ENCODE assay signal across 21 cellular contexts in genomic region chr3:60266444-60266843, GRCh38.
DNase-seq lines count a peak whose midpoint lies in the region; ATAC-seq and TF ChIP-seq lines count a peak whose summit lies in the region.
"Had no signal": no experiment of that assay in that cellular context is flagged by ENCODE, and none has a peak within 500 bp of the region (broad histone marks: within the 10 kb centered on the region; RNA-seq: fewer than 3 reads in every experiment).

No MANE protein-coding gene starts in this region.

- H3K4me3 ChIP-seq in IMR-90 (ENCODE audit: insufficient read depth, low read depth, low read length) (no peak overlapping the region), mesendoderm (ENCODE audit: low read length) (no peak overlapping the region), smooth muscle cell (no peak overlapping the region), lower lobe of right lung (no peak overlapping the region)
- H3K4me3 ChIP-seq: BLaER1, GM12878 had no signal

- H3K4ac ChIP-seq in IMR-90 (ENCODE audit: low read depth, low read length) (no peak overlapping the region), mesendoderm (ENCODE audit: low read depth, low read length) (no peak overlapping the region)

- H2AK5ac ChIP-seq in IMR-90 (ENCODE audit: low read depth, low read length) (no peak overlapping the region), mesendoderm (ENCODE audit: low read length) (no peak overlapping the region)

- intact Hi-C loops in IMR-90 (cut with micrococcal nuclease) (no loop called here), lower lobe of right lung (cut with DNase I) (no loop called here)

- TF ChIP-seq POLR2A in IMR-90 (IDR thresholded peaks at IDR 0.05; ENCODE audit: low read depth, low read length): no peak

- peaks cover 5% of the 10 kb centered on the region for H3K27me3 Mint-ChIP-seq in T-helper 17 cell
- H3K27me3 Mint-ChIP-seq in activated CD4-positive, alpha-beta T cell treated with anti-CD3 and anti-CD28 coated beads, Interleukin-2, amount 10 ng/mL, durations not matched to agents 7 days and 5 days: no peaks in the 10 kb centered on the region
- H3K27me3 Mint-ChIP-seq: CD4-positive, alpha-beta memory T cell; CD8-positive, alpha-beta memory T cell had no signal

- H3K9me3 Mint-ChIP-seq in activated CD4-positive, alpha-beta T cell treated with anti-CD3 and anti-CD28 coated beads, Interleukin-2, amount 10 ng/mL, durations not matched to agents 7 days and 5 days: peaks cover 5% of the 10 kb centered on the region
- H3K9me3 Mint-ChIP-seq: CD4-positive, alpha-beta memory T cell; CD8-positive, alpha-beta memory T cell had no signal

- no peak overlapping the region for H2BK20ac ChIP-seq in IMR-90 (ENCODE audit: low read depth, low read length)

- no peak overlapping the region for H3K27ac ChIP-seq in IMR-90 (ENCODE audit: insufficient read depth, low read length)
- no peak overlapping the region for H3K27ac ChIP-seq in mesendoderm (ENCODE audit: low read depth, low read length)
- H3K27ac ChIP-seq in smooth muscle cell (ENCODE audit: low read depth): no peak overlapping the region
- H3K27ac ChIP-seq in lower lobe of right lung: no peak overlapping the region
- H3K27ac ChIP-seq: BLaER1 had no signal

- H3K9me3 ChIP-seq in IMR-90 (ENCODE audit: control insufficient read depth, insufficient read depth, low read length): no peaks in the 10 kb centered on the region
- peaks cover 2% of the 10 kb centered on the region for H3K9me3 ChIP-seq in T-helper 17 cell (ENCODE audit: control insufficient read depth, low read length, poor library complexity, severe bottlenecking)
- H3K9me3 ChIP-seq in smooth muscle cell (replicated peaks; ENCODE audit: low read depth): no peaks in the 10 kb centered on the region
- H3K9me3 ChIP-seq in lower lobe of right lung: no peaks in the 10 kb centered on the region
- H3K9me3 ChIP-seq: BE2C had no signal

- CTCF ChIA-PET in IMR-90 (lab: Yijun Ruan, JAX): no interaction called here
- CTCF ChIA-PET in activated CD4-positive, alpha-beta T cell treated with anti-CD3 and anti-CD28 coated beads, Interleukin-2, amount 10 ng/mL, durations not matched to agents 7 days and 5 days (lab: Charles Lee): no interaction called here

- H3K36me3 ChIP-seq in IMR-90 (ENCODE audit: control insufficient read depth, insufficient read depth, low read length): no peaks in the 10 kb centered on the region
- H3K36me3 ChIP-seq in mesendoderm (ENCODE audit: control insufficient read depth, insufficient read depth, low read length): no peaks in the 10 kb centered on the region
- no peaks in the 10 kb centered on the region for H3K36me3 ChIP-seq in smooth muscle cell (ENCODE audit: low read depth)
- H3K36me3 ChIP-seq in lower lobe of right lung: no peaks in the 10 kb centered on the region
- H3K36me3 ChIP-seq: BE2C, BLaER1 had no signal

- POLR2A ChIA-PET in IMR-90 (lab: Charles Lee; ENCODE audit: unreplicated experiment): no interaction called here
- POLR2A ChIA-PET in activated CD4-positive, alpha-beta T cell treated with anti-CD3 and anti-CD28 coated beads, Interleukin-2, amount 10 ng/mL, durations not matched to agents 7 days and 5 days (lab: Charles Lee): no interaction called here

- in situ Hi-C loops in IMR-90 (cut with MboI; ENCODE audit: low sequenced_read_pairs): no loop called here

- H4K8ac ChIP-seq in IMR-90 (ENCODE audit: low read depth in 2 of 2, low read length in 2 of 2) (no peak overlapping the region), mesendoderm (ENCODE audit: low read depth, low read length) (peak overlapping the region; percentile 39)

- H3K9ac ChIP-seq in IMR-90 (ENCODE audit: low read depth, low read length): no peak overlapping the region
- no peak overlapping the region for H3K9ac ChIP-seq in mesendoderm (ENCODE audit: low read length)
- H3K9ac ChIP-seq in smooth muscle cell (ENCODE audit: low read depth): no peak overlapping the region
- H3K9ac ChIP-seq: BLaER1 had no signal

- H3K79me2 ChIP-seq in mesendoderm (ENCODE audit: control insufficient read depth, insufficient read depth, low read length) (no peaks in the 10 kb centered on the region), smooth muscle cell (ENCODE audit: low read depth) (no peaks in the 10 kb centered on the region)

- H3K56ac ChIP-seq in IMR-90 (ENCODE audit: extremely low read depth, insufficient read depth, low read length): no peak overlapping the region
- no peak overlapping the region for H3K56ac ChIP-seq in mesendoderm (ENCODE audit: low read length)

- H2BK120ac ChIP-seq in IMR-90 (ENCODE audit: low read depth, low read length) (no peak overlapping the region), mesendoderm (ENCODE audit: low read depth, low read length) (no peak overlapping the region)

- H2AFZ ChIP-seq in IMR-90 (replicated peaks; ENCODE audit: low read length, poor library complexity) (no peak overlapping the region), smooth muscle cell (ENCODE audit: low read depth) (no peak overlapping the region)

- DNase-seq in IMR-90: no peak
- no peak for DNase-seq in T-helper 17 cell
- DNase-seq in mesendoderm: no peak
- no peak for DNase-seq in smooth muscle cell (lab: John Stamatoyannopoulos, UW; ENCODE audit: unreplicated experiment)
- no peak for DNase-seq in activated CD4-positive, alpha-beta T cell treated with anti-CD3 and anti-CD28 coated beads, Interleukin-2, amount 10 ng/mL, durations not matched to agents 7 days and 5 days
- no peak for DNase-seq in GDM1 (lab: John Stamatoyannopoulos, UW)
- no peak for DNase-seq in lower lobe of right lung
- DNase-seq: 8988T; ACHN; BE2C; C1 segment of cervical spinal cord; Calu3; CD4-positive, alpha-beta memory T cell; CD4-positive, CD25-positive, alpha-beta regulatory T cell; CD8-positive, alpha-beta memory T cell; COR-L47; DMS79 treated with DMSO at 0.1 percent for 48 hours had no signal

- H4K20me1 ChIP-seq in IMR-90 (ENCODE audit: insufficient read depth, low read length) (no peaks in the 10 kb centered on the region), smooth muscle cell (ENCODE audit: low read depth) (no peaks in the 10 kb centered on the region)
- H4K20me1 ChIP-seq: BLaER1 had no signal

- H2AK9ac ChIP-seq in IMR-90 (replicated peaks; ENCODE audit: low read depth, low read length, poor library complexity): no peak overlapping the region

- WGBS in IMR-90 (ENCODE audit: extremely low coverage in 2 of 2, insufficient read length in 1 of 2), 2 experiments: no CpG with 5 or more reads among the region's 2 CpGs
- no CpG with 5 or more reads among the region's 2 CpGs for WGBS in mesendoderm (ENCODE audit: extremely low coverage, insufficient coverage, low lambda C conversion rate)
- WGBS in smooth muscle cell (ENCODE audit: low lambda C conversion rate): 82% methylated on average over 2 of the region's 2 CpGs

- H3K23ac ChIP-seq in IMR-90 (ENCODE audit: low read depth, low read length): no peak overlapping the region
- no peak overlapping the region for H3K23ac ChIP-seq in mesendoderm (ENCODE audit: low read length)

- no peak overlapping the region for H2BK5ac ChIP-seq in IMR-90 (ENCODE audit: low read depth, low read length, poor library complexity, severe bottlenecking)
- H2BK5ac ChIP-seq in mesendoderm (ENCODE audit: low read length): no peak overlapping the region

- TF ChIP-seq RAD21 in IMR-90 (IDR thresholded peaks at IDR 0.05; ENCODE audit: low read length): no peak

- TF ChIP-seq CTCF in IMR-90 (conservative IDR thresholded peaks at IDR 0.05; ENCODE audit: low read depth, low read length) (no peak), smooth muscle cell (IDR thresholded peaks at IDR 0.05; ENCODE audit: borderline replicate concordance, insufficient read depth, poor library complexity, severe bottlenecking) (no peak), lower lobe of right lung (IDR thresholded peaks at IDR 0.05) (no peak)

- H3K4me2 ChIP-seq in IMR-90 (ENCODE audit: low read depth, low read length): no peak overlapping the region
- H3K4me2 ChIP-seq in mesendoderm (ENCODE audit: low read length): no peak overlapping the region
- peak overlapping the region; percentile 20 for H3K4me2 ChIP-seq in smooth muscle cell
- H3K4me2 ChIP-seq: BLaER1 had no signal

- H3K4me1 ChIP-seq in IMR-90 (ENCODE audit: control insufficient read depth, insufficient read depth, low read length): no peaks in the 10 kb centered on the region
- H3K4me1 ChIP-seq in mesendoderm (ENCODE audit: control insufficient read depth, low read depth, low read length): no peaks in the 10 kb centered on the region
- no peaks in the 10 kb centered on the region for H3K4me1 ChIP-seq in smooth muscle cell (ENCODE audit: low read depth)
- no peaks in the 10 kb centered on the region for H3K4me1 ChIP-seq in lower lobe of right lung
- H3K4me1 ChIP-seq: BE2C had no signal

- peak overlapping the region; percentile 60 for H3K27ac Mint-ChIP-seq in T-helper 17 cell
- no peak overlapping the region for H3K27ac Mint-ChIP-seq in activated CD4-positive, alpha-beta T cell treated with anti-CD3 and anti-CD28 coated beads, Interleukin-2, amount 10 ng/mL, durations not matched to agents 7 days and 5 days
- H3K27ac Mint-ChIP-seq: CD14-positive monocyte; CD4-positive, alpha-beta memory T cell; CD8-positive, alpha-beta memory T cell had no signal

- H4K5ac ChIP-seq in IMR-90 (ENCODE audit: low read depth, low read length) (no peak overlapping the region), mesendoderm (ENCODE audit: low read length) (no peak overlapping the region)

- H3K18ac ChIP-seq in IMR-90 (ENCODE audit: low read depth, low read length) (no peak overlapping the region), mesendoderm (ENCODE audit: low read length) (no peak overlapping the region)

- no TSS peak for BruUV-seq in IMR-90 (replicated peaks; lab: Mats Ljungman, UMichigan)

- no peaks in the 10 kb centered on the region for H3K9me1 ChIP-seq in IMR-90 (ENCODE audit: insufficient read depth, low read length)

- no peaks in the 10 kb centered on the region for H3K27me3 ChIP-seq in IMR-90 (ENCODE audit: control insufficient read depth, insufficient read depth, low read length)
- H3K27me3 ChIP-seq in mesendoderm (ENCODE audit: insufficient read depth, low read length, poor library complexity): no peaks in the 10 kb centered on the region
- H3K27me3 ChIP-seq in smooth muscle cell (ENCODE audit: low read depth): no peaks in the 10 kb centered on the region
- no peaks in the 10 kb centered on the region for H3K27me3 ChIP-seq in lower lobe of right lung (ENCODE audit: low read depth)
- H3K27me3 ChIP-seq: BE2C, BLaER1 had no signal

- ATAC-seq in IMR-90 (ENCODE audit: low read depth) (no peak), T-helper 17 cell (no peak), GM18517 (IDR thresholded peaks at IDR 0.05; ENCODE audit: unreplicated experiment) (no peak), lower lobe of right lung (no peak)
- ATAC-seq: GM12878 had no signal

- H3K4me1 Mint-ChIP-seq in T-helper 17 cell: peaks cover 2% of the 10 kb centered on the region
- peaks cover 6% of the 10 kb centered on the region for H3K4me1 Mint-ChIP-seq in activated CD4-positive, alpha-beta T cell treated with anti-CD3 and anti-CD28 coated beads, Interleukin-2, amount 10 ng/mL, durations not matched to agents 7 days and 5 days
- H3K4me1 Mint-ChIP-seq: CD14-positive monocyte had no signal

- dilution Hi-C loops in IMR-90 (cut with HindIII; ENCODE audit: low sequenced_read_pairs, unreplicated experiment): no loop called here

- no peaks in the 10 kb centered on the region for H3K79me1 ChIP-seq in IMR-90 (ENCODE audit: low read depth in 1 of 2, low read length in 2 of 2)
- H3K79me1 ChIP-seq in mesendoderm (ENCODE audit: low read length): no peaks in the 10 kb centered on the region

- no peak overlapping the region for H3K4me3 Mint-ChIP-seq in T-helper 17 cell
- H3K4me3 Mint-ChIP-seq in activated CD4-positive, alpha-beta T cell treated with anti-CD3 and anti-CD28 coated beads, Interleukin-2, amount 10 ng/mL, durations not matched to agents 7 days and 5 days: no peak overlapping the region
- H3K4me3 Mint-ChIP-seq: CD14-positive monocyte; CD4-positive, alpha-beta memory T cell; CD4-positive, CD25-positive, alpha-beta regulatory T cell; CD8-positive, alpha-beta memory T cell had no signal

- no peaks in the 10 kb centered on the region for H3K36me3 Mint-ChIP-seq in T-helper 17 cell (ENCODE audit: low read depth)
- H3K36me3 Mint-ChIP-seq in activated CD4-positive, alpha-beta T cell treated with anti-CD3 and anti-CD28 coated beads, Interleukin-2, amount 10 ng/mL, durations not matched to agents 7 days and 5 days (ENCODE audit: low read depth): no peaks in the 10 kb centered on the region
- H3K36me3 Mint-ChIP-seq: CD14-positive monocyte; CD4-positive, alpha-beta memory T cell; CD4-positive, CD25-positive, alpha-beta regulatory T cell had no signal

- no peak overlapping the region for H4K91ac ChIP-seq in IMR-90 (ENCODE audit: insufficient read depth, low read depth, low read length)

- H2BK15ac ChIP-seq in IMR-90 (ENCODE audit: low read depth, low read length) (no peak overlapping the region), mesendoderm (replicated peaks; ENCODE audit: low read depth) (no peak overlapping the region)

- no peaks in the 10 kb centered on the region for H3F3A ChIP-seq in smooth muscle cell (ENCODE audit: low read depth)

- H3K14ac ChIP-seq in IMR-90 (replicated peaks; ENCODE audit: low read depth, low read length): no peak overlapping the region
